8 cellular contexts compared by ENCODE assay signal in genomic region chr11:124622531-124623451, GRCh38. TPM values are rescaled to one million over a fixed set of nuclear protein-coding genes. Genes with fewer than 3 reads are reported as not detected.
A peak's percentile ranks its signal among the peaks of the same experiment; 100 is the strongest.
DNase-seq lines count a peak whose midpoint lies in the region; ATAC-seq, FAIRE-seq and TF ChIP-seq lines count a peak whose summit lies in the region.

TBRG1 (plus strand) TSS chr11:124622864; CDS start chr11:124623084, 220 bp downstream.

- POLR2A ChIA-PET in T-cell (lab: Charles Lee), result interaction anchor here (0.5 to 1.2 kb wide), 12 partner anchors 8 to 894 kb away, joined by 3 to 8 read pairs (median 3); partner anchors contain the start of genes SIAE (in 1 of the 2), SPA17 (in 1 of the 2) and TMEM218 (in 1 of the 2)

- H3K4me1 Mint-ChIP-seq in T-cell, result peaks cover 40 to 48% (median 45%) of the 10 kb centered on the region in 3 donors

- intact Hi-C loops in cardiac septum (cut with DNase I), result no loop called here
- intact Hi-C loops in transverse colon (cut with DNase I; ENCODE audit: low total_unique reads), result loop anchor here (10.0 kb wide), 1 partner anchor 732 kb away; no protein-coding TSS in a partner anchor

- peak; percentile 96 for TF ChIP-seq POLR2A in GM12891 (IDR thresholded peaks at IDR 0.05; ENCODE audit: low read depth, low read length)
- peak; percentile 91 for TF ChIP-seq POLR2A in transverse colon (IDR thresholded peaks at IDR 0.05)

- peak; percentile 78 for DNase-seq in GM12891 (ENCODE audit: insufficient read length, low spot score)
- DNase-seq in NCI-H1436 treated with DMSO at 0.1 percent for 48 hours (lab: John Stamatoyannopoulos, UW), result peak; percentile 36
- DNase-seq in T-cell, result peak; percentile 55 to 88 (median 79)
- peak; percentile 93 for DNase-seq in cardiac septum (ENCODE audit: low spot score)
- peak; percentile 95 for DNase-seq in pons (ENCODE audit: low spot score)
- DNase-seq in transverse colon, result peak; percentile 90

- peaks cover 14% of the 10 kb centered on the region for H3K36me3 Mint-ChIP-seq in T-cell

- H3K9me3 Mint-ChIP-seq in T-cell, result no peaks in the 10 kb centered on the region

- CTCF ChIA-PET in T-cell (lab: Charles Lee), result interaction anchor here (0.5 to 2.4 kb wide), 10 partner anchors 12 to 1600 kb away, joined by 3 to 14 read pairs (median 3); partner anchors contain the start of genes SIAE (in 1 of the 2) and SPA17 (in 1 of the 2)

- peaks cover 10 to 13% of the 10 kb centered on the region in 2 donors for H3K27me3 Mint-ChIP-seq in T-cell

- no peaks in the 10 kb centered on the region for H3K27me3 ChIP-seq in transverse colon

- ATAC-seq in HG02798 (IDR thresholded peaks at IDR 0.05; ENCODE audit: poor library complexity, unreplicated experiment) (peak; percentile 99), T-cell (replicated peaks in 1 of 4) (peak; percentile 96 to 99 (median 98))

- FAIRE-seq in GM12891 (lab: Jason Lieb, UNC), result peak; percentile 98

- TF ChIP-seq EP300 in transverse colon (IDR thresholded peaks at IDR 0.05; ENCODE audit: low read depth), result no peak

- in situ Hi-C loops in transverse colon (cut with MboI; ENCODE audit: low pct_ligation_motif_present in 1 of 4, low pct_unique_long_range_greater_than_20kb in 1 of 4, low sequenced_read_pairs in 3 of 4), result no loop called here

- peaks cover 0 to 34% (median 20%) of the 10 kb centered on the region in 4 donors for H3K4me1 ChIP-seq in transverse colon

- peak within 1 kb of the TSS; percentile 98 for H3K27ac Mint-ChIP-seq in T-cell

- H3K9me3 ChIP-seq in transverse colon, result no peaks in the 10 kb centered on the region

- H3K27ac ChIP-seq in adipose tissue (ENCODE audit: low read depth, low read length), result peak within 1 kb of the TSS; percentile 56
- H3K27ac ChIP-seq in transverse colon, result peak within 1 kb of the TSS; percentile 91 to 98 (median 95)

- TF ChIP-seq CTCF in transverse colon (IDR thresholded peaks at IDR 0.05), result peak in 1 of 5 experiments; percentile 19

- 0% methylated on average over 56 to 57 of the region's 57 CpGs for WGBS in adipose tissue, 3 donors
- WGBS in transverse colon (ENCODE audit: low coverage in 1 of 2), 2 donors, result 0 to 1% methylated on average over 7 to 39 of the region's 57 CpGs

- H3K4me3 Mint-ChIP-seq in T-cell, result peak within 1 kb of the TSS; percentile 95 to 99 (median 96)

- peak within 1 kb of the TSS; percentile 76 to 95 (median 88) for H3K4me3 ChIP-seq in transverse colon

- peaks cover 0 to 11% (median 3%) of the 10 kb centered on the region in 4 donors for H3K36me3 ChIP-seq in transverse colon

TF ChIP-seq in GM12891, 5 proteins besides CTCF, POLR2A, EP300 and RAD21:
- peak; percentile 94 for TF ChIP-seq TAF1 (IDR thresholded peaks at IDR 0.05; ENCODE audit: low read depth, low read length)
- no peak for TF ChIP-seq PAX5 (IDR thresholded peaks at IDR 0.05; ENCODE audit: insufficient read depth, low read length, severe bottlenecking)
- peak; percentile 53 for TF ChIP-seq SPI1 (IDR thresholded peaks at IDR 0.05; ENCODE audit: low read depth, low read length)
- TF ChIP-seq POU2F2 (IDR thresholded peaks at IDR 0.05; ENCODE audit: low read depth, low read length), result peak; percentile 85
- peak; percentile 95 for TF ChIP-seq POLR2AphosphoS5 (IDR thresholded peaks at IDR 0.05; ENCODE audit: low read depth, low read length)

RNA-seq across cellular contexts. Expression of gene TBRG1, which starts in this region (rescaled TPM):
- polyA plus RNA-seq in GM12891 (2012; ENCODE audit: low read depth, missing spikeins), result 19.0 TPM
- total RNA-seq in T-cell (10 to 100 TPM; 55.5 to 74.8 (median 72.0) TPM), cardiac septum (21.3 TPM), transverse colon (10 to 100 TPM; 19.8 to 44.0 (median 30.3) TPM)
- 10 to 100 TPM; 14.7 to 26.1 (median 25.9) TPM for polyA plus RNA-seq in adipose tissue

Comparison
In these comparisons a context has a peak if more than half of its experiments do, and no peak if none do; other contexts are left out.
1. Peak in every context shown above with its lines: DNase-seq, ATAC-seq, H3K4me3 ChIP-seq and H3K27ac ChIP-seq.
2. DNase-seq: peak in every context shown above with its lines; median percentile 95 in pons; 93 in cardiac septum; 90 in transverse colon; 79 in T-cell; 78 in GM12891; 36 in NCI-H1436 treated with DMSO at 0.1 percent for 48 hours.